In genomic region chr1:156655904-156656516, GRCh38 we compare ENCODE assay signal across 2 cellular contexts.
TF ChIP-seq lines count a peak whose summit lies in the region.

No MANE protein-coding gene starts in this region.

TF ChIP-seq in GM23338, 12 proteins besides CTCF, POLR2A, EP300 and RAD21:
- TF ChIP-seq NANOG (IDR thresholded peaks at IDR 0.05; ENCODE audit: borderline replicate concordance) (no peak), ZNF462 (CRISPR knock-in tag; IDR thresholded peaks at IDR 0.05) (no peak), JUNB (IDR thresholded peaks at IDR 0.05; ENCODE audit: unreplicated experiment) (no peak), REST (IDR thresholded peaks at IDR 0.05; ENCODE audit: unreplicated experiment) (no peak)

TF ChIP-seq in SK-N-SH, 30 proteins besides CTCF, POLR2A, EP300 and RAD21:
- no peak for TF ChIP-seq MXI1 (IDR thresholded peaks at IDR 0.05; ENCODE audit: low read depth, low read length)
- TF ChIP-seq POLR2AphosphoS5 (IDR thresholded peaks at IDR 0.05; ENCODE audit: low read depth, low read length): no peak
- TF ChIP-seq USF2 (IDR thresholded peaks at IDR 0.05; ENCODE audit: borderline replicate concordance, low read depth, low read length): no peak
- TF ChIP-seq ZBTB33 (IDR thresholded peaks at IDR 0.05; ENCODE audit: borderline replicate concordance, low read depth): no peak
- no peak for TF ChIP-seq ELF1 (IDR thresholded peaks at IDR 0.05)
- no peak for TF ChIP-seq YY1 (IDR thresholded peaks at IDR 0.05; ENCODE audit: low read depth)
- no peak for TF ChIP-seq PBX3 (IDR thresholded peaks at IDR 0.05)
- TF ChIP-seq JUND (IDR thresholded peaks at IDR 0.05): no peak
- TF ChIP-seq RCOR1 (IDR thresholded peaks at IDR 0.05; ENCODE audit: low read length): no peak
- no peak for TF ChIP-seq FOXJ3 (CRISPR knock-in tag; IDR thresholded peaks at IDR 0.05)
- no peak for TF ChIP-seq EZH2phosphoT487 (IDR thresholded peaks at IDR 0.05; ENCODE audit: borderline replicate concordance, low read depth)
- TF ChIP-seq TAF1 (IDR thresholded peaks at IDR 0.05; ENCODE audit: borderline replicate concordance, low read depth, low read length): no peak
- TF ChIP-seq NRF1 (IDR thresholded peaks at IDR 0.05; ENCODE audit: low read depth, low read length): no peak
- TF ChIP-seq SMC3 (IDR thresholded peaks at IDR 0.05; ENCODE audit: low read depth, low read length): no peak
- no peak for TF ChIP-seq NFIC (IDR thresholded peaks at IDR 0.05; ENCODE audit: borderline replicate concordance)
- no peak for TF ChIP-seq RFX5 (IDR thresholded peaks at IDR 0.05; ENCODE audit: low read length)
- no peak for TF ChIP-seq USF1 (IDR thresholded peaks at IDR 0.05; ENCODE audit: borderline replicate concordance, low read depth)
- TF ChIP-seq FOXM1 (IDR thresholded peaks at IDR 0.05; ENCODE audit: low read depth): no peak
- TF ChIP-seq SIN3A (IDR thresholded peaks at IDR 0.05; ENCODE audit: borderline replicate concordance, low read depth, low read length): no peak
